Comparison of ENCODE assay signal across 26 cellular contexts in genomic region chr10:27709304-27709703, GRCh38. TPM values are rescaled to one million over a fixed set of nuclear protein-coding genes. Genes with fewer than 3 reads are reported as not detected.
"Had no signal": no experiment of that assay in that cellular context is flagged by ENCODE, and none has a peak within 500 bp of the region (broad histone marks: within the 10 kb centered on the region; RNA-seq: fewer than 3 reads in every experiment).

No MANE protein-coding gene starts in this region.

- H3K36me3 Mint-ChIP-seq: immature natural killer cell, mesothelial cell of epicardium, naive B cell, natural killer cell had no signal

- ATAC-seq: natural killer cell; pancreas; right cardiac atrium; sciatic nerve; stimulated activated effector memory CD8-positive, alpha-beta T cell treated with anti-CD3 and anti-CD28 coated beads, Interleukin-12 subunit alpha, Interleukin-12 subunit beta, amount 100 ng/mL, for 72 hours; upper lobe of right lung had no signal

- H3K4me1 ChIP-seq: pancreas, prostate gland, suprapubic skin, upper lobe of right lung had no signal

- H3K9me3 Mint-ChIP-seq: immature natural killer cell; mesothelial cell of epicardium; natural killer cell; nephron progenitor cell; stimulated activated effector memory CD8-positive, alpha-beta T cell treated with anti-CD3 and anti-CD28 coated beads, Interleukin-12 subunit alpha, Interleukin-12 subunit beta, amount 100 ng/mL, for 72 hours; stimulated activated naive CD8-positive, alpha-beta T cell treated with anti-CD3 and anti-CD28 coated beads, Interleukin-15, Interleukin-2, amounts not matched to agents 100 ng/mL and 50 ng/mL, for 24 hours had no signal

- H3K4me1 Mint-ChIP-seq: immature natural killer cell; natural killer cell; stimulated activated effector memory CD8-positive, alpha-beta T cell treated with anti-CD3 and anti-CD28 coated beads, Interleukin-12 subunit alpha, Interleukin-12 subunit beta, amount 100 ng/mL, for 72 hours had no signal

- H3K36me3 ChIP-seq: left ventricle myocardium inferior, pancreas, prostate gland, suprapubic skin, thoracic aorta, tibial artery, upper lobe of right lung had no signal

- H3K4me3 Mint-ChIP-seq: immature natural killer cell; mesothelial cell of epicardium; naive B cell; natural killer cell; nephron progenitor cell; stimulated activated effector memory CD8-positive, alpha-beta T cell treated with anti-CD3 and anti-CD28 coated beads, Interleukin-12 subunit alpha, Interleukin-12 subunit beta, amount 100 ng/mL, for 72 hours; stimulated activated naive CD8-positive, alpha-beta T cell treated with anti-CD3 and anti-CD28 coated beads, Interleukin-15, Interleukin-2, amounts not matched to agents 100 ng/mL and 50 ng/mL, for 24 hours had no signal

- DNase-seq: hypothalamus; immature natural killer cell; left ventricle myocardium inferior; mesendoderm; naive B cell; natural killer cell; nephron progenitor cell; pancreas; posterior cingulate gyrus; retina; right cardiac atrium; stimulated activated CD4-positive, alpha-beta T cell treated with anti-CD3 and anti-CD28 coated beads, Interleukin-12 subunit alpha, Interleukin-12 subunit beta, amount 100 ng/mL, for 4 hours; stimulated activated CD4-positive, alpha-beta T cell treated with anti-CD3 and anti-CD28 coated beads, Interleukin-4, amount 100 ng/mL, for 24 hours; stimulated activated naive CD4-positive, alpha-beta T cell; tibial artery; upper lobe of right lung had no signal

- H3K27ac Mint-ChIP-seq: immature natural killer cell; mesothelial cell of epicardium; natural killer cell; nephron progenitor cell; stimulated activated effector memory CD8-positive, alpha-beta T cell treated with anti-CD3 and anti-CD28 coated beads, Interleukin-12 subunit alpha, Interleukin-12 subunit beta, amount 100 ng/mL, for 72 hours; stimulated activated naive CD8-positive, alpha-beta T cell treated with anti-CD3 and anti-CD28 coated beads, Interleukin-15, Interleukin-2, amounts not matched to agents 100 ng/mL and 50 ng/mL, for 24 hours had no signal

- H3K9me3 ChIP-seq: left ventricle myocardium inferior, pancreas, prostate gland, suprapubic skin, thoracic aorta, tibial artery, upper lobe of right lung had no signal

- H3K4me3 ChIP-seq: left ventricle myocardium inferior, lung, pancreas, prostate gland, skin epidermis, suprapubic skin, thoracic aorta, tibial artery, upper lobe of right lung had no signal

- H3K27ac ChIP-seq: left ventricle myocardium inferior, pancreas, prostate gland, skin epidermis, suprapubic skin, thoracic aorta, tibial artery, upper lobe of right lung had no signal

- H3K27me3 ChIP-seq: pancreas, suprapubic skin, tibial artery, upper lobe of right lung had no signal

RNA-seq across cellular contexts. Expression of gene MKX, which starts 36.3 kb away (rescaled TPM):
- total RNA-seq: mesothelial cell of epicardium, mononuclear cell, natural killer cell had no signal
